In the genomic region with DNA sequence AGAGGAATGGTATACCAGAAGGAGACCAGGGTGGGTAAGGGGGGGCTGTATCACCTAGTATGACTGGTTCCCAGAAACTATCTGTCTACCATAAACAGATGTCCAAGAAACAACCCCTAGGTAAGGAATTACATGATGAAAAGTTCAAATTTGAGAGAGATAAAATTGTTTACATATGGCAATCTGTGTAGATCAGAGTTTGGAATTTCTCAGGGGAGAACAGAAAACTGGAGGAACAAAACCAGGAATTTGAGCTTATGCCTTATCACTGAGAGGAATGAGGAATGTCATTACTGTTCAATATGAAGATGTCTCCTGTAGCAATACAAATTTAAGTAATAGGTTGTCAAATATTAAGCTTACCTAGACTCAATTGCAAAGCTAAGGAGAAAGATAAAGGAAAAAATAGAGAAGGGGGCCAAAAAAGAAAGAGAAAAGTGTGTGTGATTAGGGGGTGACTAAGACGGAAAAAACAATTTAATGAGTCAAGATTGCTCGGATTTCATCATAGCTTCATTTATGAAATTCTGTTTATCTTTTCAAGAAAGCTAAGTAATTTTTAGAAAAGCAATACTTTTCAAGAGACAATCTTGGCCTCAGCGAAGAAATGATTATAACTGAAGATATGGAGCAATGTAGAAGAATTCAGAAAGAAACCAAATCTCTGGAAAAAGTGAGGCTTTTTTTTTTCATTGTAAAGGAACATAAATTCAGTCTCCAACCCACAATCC, we compare ENCODE assay signal across 10 cellular contexts.
DNase-seq lines count a peak whose midpoint lies in the region; ATAC-seq and TF ChIP-seq lines count a peak whose summit lies in the region.
"Had no signal": no experiment of that assay in that cellular context is flagged by ENCODE, and none has a peak within 500 bp of the region (broad histone marks: within the 10 kb centered on the region; RNA-seq: fewer than 3 reads in every experiment).

No MANE protein-coding gene starts in this region.

- H3K27me3 ChIP-seq in mammary epithelial cell (ENCODE audit: insufficient read depth, low read length) (no peaks in the 10 kb centered on the region), liver (ENCODE audit: control insufficient read depth in 4 of 4, insufficient read depth in 4 of 4, low read length in 3 of 4) (no peaks in the 10 kb centered on the region), tibial nerve (no peaks in the 10 kb centered on the region)

- H3K36me3 ChIP-seq in mammary epithelial cell (ENCODE audit: insufficient read depth, low read length), result peaks cover 2% of the 10 kb centered on the region
- H3K36me3 ChIP-seq in liver (ENCODE audit: control insufficient read depth in 4 of 4, insufficient read depth in 3 of 4, low read depth in 1 of 4, low read length in 3 of 4), result no peaks in the 10 kb centered on the region
- H3K36me3 ChIP-seq in tibial nerve, result no peaks in the 10 kb centered on the region

- H2AFZ ChIP-seq in mammary epithelial cell (ENCODE audit: low read depth, low read length), result peak overlapping the region; percentile 3

- WGBS in mammary epithelial cell (ENCODE audit: low coverage, missing lambda C conversion rate), result 0% methylated on average over 3 of the region's 3 CpGs
- WGBS in liver, result 21% methylated on average over 3 of the region's 3 CpGs
- 10 to 12% methylated on average over 3 of the region's 3 CpGs for WGBS in tibial nerve, 2 donors

- BruUV-seq in mammary epithelial cell (replicated peaks; lab: Mats Ljungman, UMichigan), result no TSS peak

- H3K27ac Mint-ChIP-seq in activated T-cell treated with anti-CD3 and anti-CD28 coated beads, Interleukin-2, amount 50 U/mL, for 24 hours, result peak overlapping the region; percentile 68
- H3K27ac Mint-ChIP-seq: CD4-positive, CD25-positive, alpha-beta regulatory T cell; memory B cell had no signal

- H3K4me3 Mint-ChIP-seq in activated T-cell treated with anti-CD3 and anti-CD28 coated beads, Interleukin-2, amount 50 U/mL, for 24 hours, result no peak overlapping the region
- H3K4me3 Mint-ChIP-seq: CD4-positive, CD25-positive, alpha-beta regulatory T cell; memory B cell had no signal

- H4K20me1 ChIP-seq in mammary epithelial cell (ENCODE audit: insufficient read depth, low read length), result no peaks in the 10 kb centered on the region

- TF ChIP-seq CTCF in mammary epithelial cell (conservative IDR thresholded peaks at IDR 0.05 in 1 of 2, IDR thresholded peaks at IDR 0.05 in 1 of 2; ENCODE audit: extremely low read depth in 1 of 2, insufficient read depth in 1 of 2, low read depth in 1 of 2, low read length in 2 of 2), result no peak
- TF ChIP-seq CTCF in liver (IDR thresholded peaks at IDR 0.05; ENCODE audit: low read depth, low read length, missing input control), result no peak
- TF ChIP-seq CTCF in tibial nerve (IDR thresholded peaks at IDR 0.05), result no peak

- intact Hi-C loops in mammary epithelial cell (cut with micrococcal nuclease), result loop anchor here (2.0 to 5.0 kb wide), 3 partner anchors 51 to 483 kb away; no protein-coding TSS in a partner anchor

- CTCF ChIA-PET in mammary epithelial cell (lab: Charles Lee; ENCODE audit: low non-redundant PET), result no interaction called here

- peaks cover 19% of the 10 kb centered on the region for H3K4me1 ChIP-seq in mammary epithelial cell (ENCODE audit: insufficient read depth, low read length)
- H3K4me1 ChIP-seq in liver (ENCODE audit: control insufficient read depth in 4 of 4, insufficient read depth in 4 of 4, low read length in 3 of 4), result peaks cover 4 to 36% (median 26%) of the 10 kb centered on the region in 4 donors
- H3K4me1 ChIP-seq in tibial nerve, result peaks cover 0 to 73% (median 20%) of the 10 kb centered on the region in 4 donors

- peak overlapping the region; percentile 96 for H3K4me2 ChIP-seq in mammary epithelial cell (ENCODE audit: insufficient read depth, low read depth, low read length)

- H3K79me2 ChIP-seq in mammary epithelial cell (ENCODE audit: insufficient read depth, low read length), result peaks cover 97% of the 10 kb centered on the region

- dilution Hi-C loops in mammary epithelial cell (cut with HindIII; ENCODE audit: low sequenced_read_pairs), result loop anchor here (5.0 kb wide), 2 partner anchors 52 to 53 kb away; no protein-coding TSS in a partner anchor

- no peak for TF ChIP-seq RAD21 in liver (IDR thresholded peaks at IDR 0.05)

- H3K4me3 ChIP-seq in mammary epithelial cell (replicated peaks in 1 of 3; ENCODE audit: insufficient read depth in 1 of 3, low read depth in 2 of 3, low read length in 3 of 3) (peak overlapping the region; percentile 55 to 83 (median 69)), liver (ENCODE audit: low read depth in 1 of 3, low read length in 3 of 3) (peak overlapping the region; percentile 11 to 53 (median 39)), tibial nerve (peak overlapping the region in 2 of 4 donors; percentile 34 to 43)

- H3K27me3 Mint-ChIP-seq in activated T-cell treated with anti-CD3 and anti-CD28 coated beads, Interleukin-2, amount 50 U/mL, for 24 hours, result peaks cover 16% of the 10 kb centered on the region

- in situ Hi-C loops in mammary epithelial cell (cut with MboI; ENCODE audit: low sequenced_read_pairs in 2 of 2), result loop anchor here in 1 of 2 donors (25.0 kb wide), 1 partner anchor 198 kb away; a partner anchor contains a TSS

- no peak for TF ChIP-seq POLR2A in tibial nerve (IDR thresholded peaks at IDR 0.05)

- H3K9ac ChIP-seq in mammary epithelial cell (ENCODE audit: insufficient read depth, low read length) (peak overlapping the region; percentile 91), liver (ENCODE audit: low read depth in 1 of 2, low read length in 2 of 2) (peak overlapping the region in 1 of 2 donors; percentile 26)

- H3K27ac ChIP-seq in mammary epithelial cell (ENCODE audit: insufficient read depth, low read depth, low read length), result peak overlapping the region; percentile 90
- peak overlapping the region; percentile 48 to 77 for H3K27ac ChIP-seq in liver (ENCODE audit: low read depth in 1 of 2, low read length in 2 of 2)
- peak overlapping the region in 3 of 4 donors; percentile 70 to 85 (median 78) for H3K27ac ChIP-seq in tibial nerve

- TF ChIP-seq EP300 in tibial nerve (IDR thresholded peaks at IDR 0.05), result no peak

- peaks cover 22% of the 10 kb centered on the region for H3K4me1 Mint-ChIP-seq in activated T-cell treated with anti-CD3 and anti-CD28 coated beads, Interleukin-2, amount 50 U/mL, for 24 hours (ENCODE audit: low read depth)

- H3K9me3 ChIP-seq in mammary epithelial cell (replicated peaks; ENCODE audit: insufficient read depth, low read length), result no peaks in the 10 kb centered on the region
- H3K9me3 ChIP-seq in liver (ENCODE audit: control insufficient read depth in 4 of 4, low read length in 3 of 4), result no peaks in the 10 kb centered on the region
- no peaks in the 10 kb centered on the region for H3K9me3 ChIP-seq in tibial nerve

- no peak for ATAC-seq in HG02970 (IDR thresholded peaks at IDR 0.05; ENCODE audit: low FRiP score, unreplicated experiment)

- H3K36me3 Mint-ChIP-seq in activated T-cell treated with anti-CD3 and anti-CD28 coated beads, Interleukin-2, amount 50 U/mL, for 24 hours (ENCODE audit: low read depth), result no peaks in the 10 kb centered on the region
- H3K36me3 Mint-ChIP-seq: CD4-positive, CD25-positive, alpha-beta regulatory T cell; memory B cell had no signal

- H3K9me3 Mint-ChIP-seq in activated T-cell treated with anti-CD3 and anti-CD28 coated beads, Interleukin-2, amount 50 U/mL, for 24 hours, result no peaks in the 10 kb centered on the region
- H3K9me3 Mint-ChIP-seq: memory B cell had no signal

- DNase-seq in activated T-cell treated with anti-CD3 and anti-CD28 coated beads, Interleukin-2, amount 50 U/mL, for 24 hours, result no peak
- DNase-seq in activated T-cell treated with anti-CD3 and anti-CD28 coated beads for 4 hours (no peak), mammary epithelial cell (peak; percentile 50), tibial nerve (ENCODE audit: low spot score in 2 of 2) (no peak), mucosa of gallbladder (ENCODE audit: low spot score) (no peak)
- no peak for DNase-seq in NK-92 treated with Interleukin-12 subunit alpha and Interleukin-12 subunit beta, amount 100 ng/mL, for 24 hours (lab: John Stamatoyannopoulos, UW)
- DNase-seq: CD4-positive, CD25-positive, alpha-beta regulatory T cell had no signal

TF ChIP-seq in liver, 16 proteins besides CTCF, POLR2A, EP300 and RAD21 (continues in another document):
- TF ChIP-seq SP1 (IDR thresholded peaks at IDR 0.05), result no peak
- TF ChIP-seq HNF4G (IDR thresholded peaks at IDR 0.05), result no peak
- TF ChIP-seq, protein P1, sequence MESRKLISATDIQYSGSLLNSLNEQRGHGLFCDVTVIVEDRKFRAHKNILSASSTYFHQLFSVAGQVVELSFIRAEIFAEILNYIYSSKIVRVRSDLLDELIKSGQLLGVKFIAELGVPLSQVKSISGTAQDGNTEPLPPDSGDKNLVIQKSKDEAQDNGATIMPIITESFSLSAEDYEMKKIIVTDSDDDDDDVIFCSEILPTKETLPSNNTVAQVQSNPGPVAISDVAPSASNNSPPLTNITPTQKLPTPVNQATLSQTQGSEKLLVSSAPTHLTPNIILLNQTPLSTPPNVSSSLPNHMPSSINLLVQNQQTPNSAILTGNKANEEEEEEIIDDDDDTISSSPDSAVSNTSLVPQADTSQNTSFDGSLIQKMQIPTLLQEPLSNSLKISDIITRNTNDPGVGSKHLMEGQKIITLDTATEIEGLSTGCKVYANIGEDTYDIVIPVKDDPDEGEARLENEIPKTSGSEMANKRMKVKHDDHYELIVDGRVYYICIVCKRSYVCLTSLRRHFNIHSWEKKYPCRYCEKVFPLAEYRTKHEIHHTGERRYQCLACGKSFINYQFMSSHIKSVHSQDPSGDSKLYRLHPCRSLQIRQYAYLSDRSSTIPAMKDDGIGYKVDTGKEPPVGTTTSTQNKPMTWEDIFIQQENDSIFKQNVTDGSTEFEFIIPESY (IDR thresholded peaks at IDR 0.05), result no peak
- no peak for TF ChIP-seq NR2F2 (IDR thresholded peaks at IDR 0.05)
- no peak for TF ChIP-seq JUND (IDR thresholded peaks at IDR 0.05)
- TF ChIP-seq, protein P2, sequence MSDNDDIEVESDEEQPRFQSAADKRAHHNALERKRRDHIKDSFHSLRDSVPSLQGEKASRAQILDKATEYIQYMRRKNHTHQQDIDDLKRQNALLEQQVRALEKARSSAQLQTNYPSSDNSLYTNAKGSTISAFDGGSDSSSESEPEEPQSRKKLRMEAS (IDR thresholded peaks at IDR 0.05), result no peak
- no peak for TF ChIP-seq EGR1 (IDR thresholded peaks at IDR 0.05; ENCODE audit: low read depth in 2 of 2)
- no peak for TF ChIP-seq HNF4A (conservative IDR thresholded peaks at IDR 0.05)
- TF ChIP-seq FOXA2 (IDR thresholded peaks at IDR 0.05), result no peak
- TF ChIP-seq YY1 (IDR thresholded peaks at IDR 0.05), result no peak
- TF ChIP-seq RXRA (IDR thresholded peaks at IDR 0.05), result no peak
